In genomic region chr12:46402861-46403731, GRCh38 we compare ENCODE assay signal across 12 cellular contexts. TPM values are rescaled to one million over a fixed set of nuclear protein-coding genes. Genes with fewer than 3 reads are reported as not detected.
DNase-seq lines count a peak whose midpoint lies in the region; ATAC-seq, FAIRE-seq and TF ChIP-seq lines count a peak whose summit lies in the region.
"Had no signal": no experiment of that assay in that cellular context is flagged by ENCODE, and none has a peak within 500 bp of the region (broad histone marks: within the 10 kb centered on the region; RNA-seq: fewer than 3 reads in every experiment).

No MANE protein-coding gene starts in this region.

- no peaks in the 10 kb centered on the region for H3K27me3 ChIP-seq in breast epithelium
- no peaks in the 10 kb centered on the region for H3K27me3 ChIP-seq in K562 (ENCODE audit: control insufficient read depth in 2 of 2, insufficient read depth in 2 of 2, low read length in 2 of 2)
- H3K27me3 ChIP-seq in left lung = no peaks in the 10 kb centered on the region
- H3K27me3 ChIP-seq in upper lobe of right lung = no peaks in the 10 kb centered on the region

- H3K9me3 Mint-ChIP-seq in MCF 10A (ENCODE audit: unreplicated experiment) = no peaks in the 10 kb centered on the region

- no peaks in the 10 kb centered on the region for H4K20me1 ChIP-seq in K562 (replicated peaks; ENCODE audit: control insufficient read depth, insufficient read depth, low read length)

- H3K9ac ChIP-seq in K562 (ENCODE audit: insufficient read depth in 1 of 2, low read depth in 2 of 2, low read length in 2 of 2) = no peak overlapping the region
- H3K9ac ChIP-seq: parathyroid adenoma had no signal

- H3K4me3 ChIP-seq in breast epithelium (no peak overlapping the region), K562 (no peak overlapping the region), left lung (no peak overlapping the region), upper lobe of right lung (no peak overlapping the region)

- H3K27ac ChIP-seq in breast epithelium (peak overlapping the region in 1 of 2 donors; percentile 33), K562 (ENCODE audit: extremely low read depth, low read depth, low read length) (no peak overlapping the region), left lung (peak overlapping the region; percentile 7 to 61), upper lobe of right lung (peak overlapping the region; percentile 32)
- H3K27ac ChIP-seq: parathyroid adenoma had no signal

- CTCF ChIA-PET in MCF 10A (lab: Yijun Ruan, JAX) (interaction anchor here (0.6 to 0.8 kb wide), 2 partner anchors 13 to 19 kb away, joined by 3 read pairs; no protein-coding TSS in a partner anchor), K562 (lab: Yijun Ruan, JAX; ENCODE audit: low intra/inter-chr PET ratio) (no interaction called here)

- no peaks in the 10 kb centered on the region for H3K9me1 ChIP-seq in K562 (ENCODE audit: control insufficient read depth, insufficient read depth, low read length)

- no peaks in the 10 kb centered on the region for H3K36me3 Mint-ChIP-seq in MCF 10A (ENCODE audit: insufficient read depth, unreplicated experiment)

- 41% methylated on average over 4 of the region's 4 CpGs for WGBS in K562 (ENCODE audit: insufficient coverage, low coverage, missing lambda C conversion rate)

- no peak for FAIRE-seq in K562 (lab: Jason Lieb, UNC)

- no peak overlapping the region for H3K4me2 ChIP-seq in K562 (ENCODE audit: insufficient read depth, low read length)

- no peaks in the 10 kb centered on the region for H3K27me3 Mint-ChIP-seq in MCF 10A (ENCODE audit: insufficient read depth, unreplicated experiment)

- peak overlapping the region; percentile 86 for H3K27ac Mint-ChIP-seq in MCF 10A (ENCODE audit: low read depth, unreplicated experiment)

- no peaks in the 10 kb centered on the region for H3K4me1 ChIP-seq in breast epithelium
- H3K4me1 ChIP-seq in K562 (replicated peaks in 1 of 2; ENCODE audit: control insufficient read depth in 2 of 2, insufficient read depth in 2 of 2, low read length in 2 of 2) = peaks cover 0 to 8% of the 10 kb centered on the region in 2 experiments; a peak in 3 of 5 replicates
- peaks cover 0 to 14% of the 10 kb centered on the region in 2 donors for H3K4me1 ChIP-seq in left lung
- H3K4me1 ChIP-seq in upper lobe of right lung = peaks cover 7% of the 10 kb centered on the region

- ATAC-seq in K562 (no peak), left lung (peak; percentile 51), upper lobe of right lung (no peak)

- TF ChIP-seq EP300 in K562 (IDR thresholded peaks at IDR 0.05; ENCODE audit: low read length) = no peak

- intact Hi-C loops in MCF 10A (cut with micrococcal nuclease) = no loop called here
- intact Hi-C loops in breast epithelium (cut with DNase I; ENCODE audit: low total_unique reads) = no loop called here
- intact Hi-C loops in K562 (cut with micrococcal nuclease) = no loop called here
- intact Hi-C loops in left lung (cut with DNase I) = no loop called here
- intact Hi-C loops in upper lobe of right lung (cut with DNase I) = no loop called here

- no peak for DNase-seq in MCF 10A (ENCODE audit: unreplicated experiment)
- no peak for DNase-seq in breast epithelium (ENCODE audit: low spot score in 2 of 2)
- DNase-seq in K562 (ENCODE audit: extremely low read depth in 1 of 4, low spot score in 3 of 4) = no peak
- no peak for DNase-seq in left lung
- DNase-seq in upper lobe of right lung = no peak
- no peak for DNase-seq in SHP77 treated with DMSO at 0.1 percent for 48 hours (lab: John Stamatoyannopoulos, UW)
- DNase-seq in NCI-H128 (lab: John Stamatoyannopoulos, UW; ENCODE audit: unreplicated experiment) = no peak
- no peak for DNase-seq in activated CD4-positive, alpha-beta T cell treated with anti-CD3 and anti-CD28 coated beads for 4 hours
- DNase-seq: ACHN, GDM1, H7 had no signal

- H3K36me3 ChIP-seq in breast epithelium (no peaks in the 10 kb centered on the region), K562 (ENCODE audit: control insufficient read depth, insufficient read depth, low read length) (no peaks in the 10 kb centered on the region), left lung (no peaks in the 10 kb centered on the region), upper lobe of right lung (no peaks in the 10 kb centered on the region)

- H3K79me2 ChIP-seq in K562 (ENCODE audit: control insufficient read depth, insufficient read depth, low read length) = no peaks in the 10 kb centered on the region
- H3K79me2 ChIP-seq: parathyroid adenoma had no signal

- no TSS peak for BruUV-seq in MCF 10A (replicated peaks; lab: Mats Ljungman, UMichigan)
- no TSS peak for BruUV-seq in K562 (replicated peaks; lab: Mats Ljungman, UMichigan)

- no peak for TF ChIP-seq RAD21 in K562 (CRISPR knock-in tag; conservative IDR thresholded peaks at IDR 0.05 in 1 of 2, IDR thresholded peaks at IDR 0.05 in 1 of 2)

- no peak overlapping the region for H2AFZ ChIP-seq in K562 (ENCODE audit: low read depth, low read length)
- H2AFZ ChIP-seq: parathyroid adenoma had no signal

- H3K4me1 Mint-ChIP-seq in MCF 10A (ENCODE audit: insufficient read depth, unreplicated experiment) = peaks cover 55% of the 10 kb centered on the region

- H3K9me3 ChIP-seq in breast epithelium = no peaks in the 10 kb centered on the region
- H3K9me3 ChIP-seq in K562 (replicated peaks; ENCODE audit: control insufficient read depth, insufficient read depth, low read depth, low read length) = no peaks in the 10 kb centered on the region
- H3K9me3 ChIP-seq in left lung = no peaks in the 10 kb centered on the region
- H3K9me3 ChIP-seq in upper lobe of right lung = no peaks in the 10 kb centered on the region

- TF ChIP-seq CTCF in MCF 10A (IDR thresholded peaks at IDR 0.05; ENCODE audit: unreplicated experiment) (no peak), breast epithelium (IDR thresholded peaks at IDR 0.05) (no peak), K562 (IDR thresholded peaks at IDR 0.05 in 2 of 3, conservative IDR thresholded peaks at IDR 0.05 in 1 of 3; ENCODE audit: insufficient read depth in 2 of 3, low read depth in 1 of 3, low read length in 3 of 3) (no peak), left lung (IDR thresholded peaks at IDR 0.05) (no peak), upper lobe of right lung (IDR thresholded peaks at IDR 0.05) (no peak)

- in situ Hi-C loops in K562 (cut with MboI) = no loop called here

- POLR2A ChIA-PET in MCF 10A (lab: Yijun Ruan, JAX) = interaction anchor here (0.8 to 6.3 kb wide), 19 partner anchors 12 to 261 kb away, joined by 3 to 57 read pairs (median 9); partner anchors contain the start of genes SLC38A1 and SLC38A2
- POLR2A ChIA-PET in K562 (lab: Yijun Ruan, JAX) = no interaction called here

- peak overlapping the region; percentile 24 for H3K4me3 Mint-ChIP-seq in MCF 10A (ENCODE audit: unreplicated experiment)

- TF ChIP-seq POLR2A in breast epithelium (IDR thresholded peaks at IDR 0.05) = no peak
- TF ChIP-seq POLR2A in K562 (conservative IDR thresholded peaks at IDR 0.05) = no peak

TF ChIP-seq in K562, 482 proteins besides CTCF, POLR2A, EP300 and RAD21 (continues in another document):
- TF ChIP-seq, protein P1, sequence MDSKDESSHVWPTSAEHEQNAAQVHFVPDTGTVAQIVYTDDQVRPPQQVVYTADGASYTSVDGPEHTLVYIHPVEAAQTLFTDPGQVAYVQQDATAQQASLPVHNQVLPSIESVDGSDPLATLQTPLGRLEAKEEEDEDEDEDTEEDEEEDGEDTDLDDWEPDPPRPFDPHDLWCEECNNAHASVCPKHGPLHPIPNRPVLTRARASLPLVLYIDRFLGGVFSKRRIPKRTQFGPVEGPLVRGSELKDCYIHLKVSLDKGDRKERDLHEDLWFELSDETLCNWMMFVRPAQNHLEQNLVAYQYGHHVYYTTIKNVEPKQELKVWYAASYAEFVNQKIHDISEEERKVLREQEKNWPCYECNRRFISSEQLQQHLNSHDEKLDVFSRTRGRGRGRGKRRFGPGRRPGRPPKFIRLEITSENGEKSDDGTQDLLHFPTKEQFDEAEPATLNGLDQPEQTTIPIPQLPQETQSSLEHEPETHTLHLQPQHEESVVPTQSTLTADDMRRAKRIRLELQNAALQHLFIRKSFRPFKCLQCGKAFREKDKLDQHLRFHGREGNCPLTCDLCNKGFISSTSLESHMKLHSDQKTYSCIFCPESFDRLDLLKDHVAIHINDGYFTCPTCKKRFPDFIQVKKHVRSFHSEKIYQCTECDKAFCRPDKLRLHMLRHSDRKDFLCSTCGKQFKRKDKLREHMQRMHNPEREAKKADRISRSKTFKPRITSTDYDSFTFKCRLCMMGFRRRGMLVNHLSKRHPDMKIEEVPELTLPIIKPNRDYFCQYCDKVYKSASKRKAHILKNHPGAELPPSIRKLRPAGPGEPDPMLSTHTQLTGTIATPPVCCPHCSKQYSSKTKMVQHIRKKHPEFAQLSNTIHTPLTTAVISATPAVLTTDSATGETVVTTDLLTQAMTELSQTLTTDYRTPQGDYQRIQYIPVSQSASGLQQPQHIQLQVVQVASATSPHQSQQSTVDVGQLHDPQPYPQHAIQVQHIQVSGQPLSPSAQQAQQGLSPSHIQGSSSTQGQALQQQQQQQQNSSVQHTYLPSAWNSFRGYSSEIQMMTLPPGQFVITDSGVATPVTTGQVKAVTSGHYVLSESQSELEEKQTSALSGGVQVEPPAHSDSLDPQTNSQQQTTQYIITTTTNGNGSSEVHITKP (IDR thresholded peaks at IDR 0.05; ENCODE audit: partially characterized antibody) = peak; percentile 71
- no peak for TF ChIP-seq HSF4 (CRISPR knock-in tag; IDR thresholded peaks at IDR 0.05; ENCODE audit: borderline replicate concordance)

RNA-seq across cellular contexts. Expression of gene SLC38A2, which starts 30.5 kb away (rescaled TPM):
- total RNA-seq in MCF 10A (2022) (817 and 1,070 TPM in 2 replicates), breast epithelium (100 to 1,000 TPM; 250 to 424 (median 399) TPM), K562 (2014; rRNA removed) (176 and 194 TPM in 2 replicates), K562 (2014; rRNA removed; fragmentation: Illumina TruSeq; extraction: Trizol) (227 and 308 TPM in 2 replicates), K562 (2015; rRNA removed; fragmentation: Illumina TruSeq; extraction: Trizol) (106 and 114 TPM in 2 replicates), K562 (2021) (249 and 292 TPM in 2 replicates), left lung (100 to 1,000 TPM; 209 to 270 TPM), upper lobe of right lung (343 TPM)
- 290 and 561 TPM in 2 replicates for total RNA-seq in K562 (2011; cell fraction: chromatin; rRNA removed; ENCODE audit: low replicate concordance)
- total RNA-seq in K562 (2011; cell fraction: nucleolus; rRNA removed) = 141 TPM in 2 replicates
- 257 and 355 TPM in 2 replicates for total RNA-seq in K562 (2011; cell fraction: nucleoplasm; rRNA removed)
- polyA plus RNA-seq in K562 (2011; rRNA removed) (122 and 143 TPM in 2 replicates), K562 (2014; fragmentation: Illumina TruSeq; extraction: Trizol) (180 and 209 TPM in 2 replicates), K562 (2014; fragmentation: Nextera tagmentation; extraction: Ambion mirVana) (100 to 1,000 TPM in 1 of 2 experiments, 10 to 100 TPM in 1; 98.7 to 132 TPM), K562 (2014; rRNA removed) (117 and 130 TPM in 2 replicates)
- polyA plus RNA-seq in K562 (2011; cell fraction: cytosol; rRNA removed) = 83.9 and 91.7 TPM in 2 replicates
- 241 and 296 TPM in 2 replicates for polyA plus RNA-seq in K562 (2011; cell fraction: nucleus; rRNA removed)
- 79.7 and 147 TPM in 2 replicates for polyA plus RNA-seq in K562 (2012)
- polyA minus RNA-seq in K562 (2011; rRNA and poly(A)+ RNA removed) = 176 and 180 TPM in 2 replicates
- 73.8 and 122 TPM in 2 replicates for polyA minus RNA-seq in K562 (2011; cell fraction: cytosol; rRNA and poly(A)+ RNA removed)
- polyA minus RNA-seq in K562 (2011; cell fraction: nucleus; rRNA and poly(A)+ RNA removed) = 275 and 440 TPM in 2 replicates
